8 cellular contexts compared by ENCODE assay signal in genomic region chr16:67883872-67884261, GRCh38. TPM values are rescaled to one million over a fixed set of nuclear protein-coding genes. Genes with fewer than 3 reads are reported as not detected.
A peak's percentile ranks its signal among the peaks of the same experiment; 100 is the strongest.
DNase-seq lines count a peak whose midpoint lies in the region; ATAC-seq and TF ChIP-seq lines count a peak whose summit lies in the region.

No MANE protein-coding gene starts in this region.

- 58% methylated on average over 11 of the region's 11 CpGs for WGBS in aorta, 2 donors

- intact Hi-C loops in aorta (cut with DNase I): loop anchor here (1.0 to 5.0 kb wide), 3 partner anchors 42 to 44 kb away; partner anchors contain the start of gene THAP11 (in 1 of the 2)

- no peaks in the 10 kb centered on the region for H3K27me3 Mint-ChIP-seq in activated T-helper 17 cell treated with anti-CD3 and anti-CD28 coated beads, Interleukin-2, amount 50 U/mL, for 72 hours

- no peak overlapping the region for H3K4me3 Mint-ChIP-seq in activated T-helper 17 cell treated with anti-CD3 and anti-CD28 coated beads, Interleukin-2, amount 50 U/mL, for 72 hours

- peak; percentile 86 for ATAC-seq in activated T-helper 17 cell treated with anti-CD3 and anti-CD28 coated beads, Interleukin-2, amount 50 U/mL, for 72 hours (replicated peaks)
- ATAC-seq in foreskin keratinocyte: peak; percentile 51
- peak; percentile 62 for ATAC-seq in aorta (ENCODE audit: low FRiP score)
- ATAC-seq in HG02759 (IDR thresholded peaks at IDR 0.05; ENCODE audit: unreplicated experiment): no peak

- peak; percentile 18 for DNase-seq in SIG-M5 treated with dmso at 0.1 percent for 504 hours (lab: John Stamatoyannopoulos, UW; ENCODE audit: unreplicated experiment)
- DNase-seq in SIG-M5 (lab: John Stamatoyannopoulos, UW): no peak
- DNase-seq in OCI-M1 (lab: John Stamatoyannopoulos, UW): peak; percentile 62
- DNase-seq in foreskin keratinocyte: no peak
- DNase-seq in renal cortical epithelial cell (ENCODE audit: low read depth): peak; percentile 21
- DNase-seq in aorta: peak; percentile 70 to 89

- H3K27me3 ChIP-seq in foreskin keratinocyte (no peaks in the 10 kb centered on the region), aorta (ENCODE audit: control insufficient read depth in 1 of 2, insufficient read depth in 2 of 2, low read length in 1 of 2) (no peaks in the 10 kb centered on the region)

- peaks cover 0 to 12% of the 10 kb centered on the region in 2 donors for H3K36me3 ChIP-seq in aorta (ENCODE audit: control insufficient read depth in 1 of 2, insufficient read depth in 2 of 2, low read length in 1 of 2)

- H3K27ac Mint-ChIP-seq in activated T-helper 17 cell treated with anti-CD3 and anti-CD28 coated beads, Interleukin-2, amount 50 U/mL, for 72 hours: no peak overlapping the region

- H3K4me1 Mint-ChIP-seq in activated T-helper 17 cell treated with anti-CD3 and anti-CD28 coated beads, Interleukin-2, amount 50 U/mL, for 72 hours: no peaks in the 10 kb centered on the region

- H3K4me1 ChIP-seq in foreskin keratinocyte: no peaks in the 10 kb centered on the region
- H3K4me1 ChIP-seq in aorta (ENCODE audit: control insufficient read depth in 1 of 2, insufficient read depth in 2 of 2, low read length in 2 of 2): no peaks in the 10 kb centered on the region

- TF ChIP-seq CTCF in foreskin keratinocyte (conservative IDR thresholded peaks at IDR 0.05): peak; percentile 88

- peaks cover 60% of the 10 kb centered on the region for H3K36me3 Mint-ChIP-seq in activated T-helper 17 cell treated with anti-CD3 and anti-CD28 coated beads, Interleukin-2, amount 50 U/mL, for 72 hours (ENCODE audit: low read depth)

- H3K9me3 ChIP-seq in aorta (ENCODE audit: control insufficient read depth, low read length): no peaks in the 10 kb centered on the region

- no peaks in the 10 kb centered on the region for H3K9me3 Mint-ChIP-seq in activated T-helper 17 cell treated with anti-CD3 and anti-CD28 coated beads, Interleukin-2, amount 50 U/mL, for 72 hours

- H3K27ac ChIP-seq in foreskin keratinocyte (no peak overlapping the region), aorta (ENCODE audit: low read depth in 1 of 2, low read length in 2 of 2) (peak overlapping the region in 1 of 2 donors; percentile 6)

- H3K4me3 ChIP-seq in aorta (ENCODE audit: low read length in 2 of 2): no peak overlapping the region

RNA-seq across cellular contexts. Expression of gene NRN1L, which starts 0.8 kb away (rescaled TPM):
- 1 to 10 TPM in 1 of 2 donors, not detected in 1; 1.2 TPM for total RNA-seq in activated T-helper 17 cell treated with anti-CD3 and anti-CD28 coated beads, Interleukin-2, amount 50 U/mL, for 72 hours
- total RNA-seq in foreskin keratinocyte: not detected in 2 replicates
- 0.11 TPM in 1 of 2 replicates, not detected in the other for polyA plus RNA-seq in foreskin keratinocyte
- total RNA-seq in renal cortical epithelial cell: not detected in 2 replicates
- 1 to 10 TPM in 1 of 2 donors, not detected in 1; 2.1 TPM for total RNA-seq in aorta
- polyA plus RNA-seq in aorta: 1 to 10 TPM; 1.5 to 3.2 TPM

RNA-seq across cellular contexts. Expression of gene PSKH1, which starts 9.2 kb away (rescaled TPM):
- 10 to 100 TPM in 1 of 2 donors, 1 to 10 TPM in 1; 7.5 to 11.8 TPM for total RNA-seq in activated T-helper 17 cell treated with anti-CD3 and anti-CD28 coated beads, Interleukin-2, amount 50 U/mL, for 72 hours
- 12.8 TPM in 2 replicates for total RNA-seq in foreskin keratinocyte
- 12.9 and 13.0 TPM in 2 replicates for polyA plus RNA-seq in foreskin keratinocyte
- total RNA-seq in renal cortical epithelial cell: 14.8 and 39.7 TPM in 2 replicates
- 10 to 100 TPM; 29.6 to 30.4 TPM for total RNA-seq in aorta
- polyA plus RNA-seq in aorta: 10 to 100 TPM; 15.2 to 16.2 TPM

RNA-seq across cellular contexts. Expression of gene EDC4, which starts 11.0 kb away (rescaled TPM):
- total RNA-seq in activated T-helper 17 cell treated with anti-CD3 and anti-CD28 coated beads, Interleukin-2, amount 50 U/mL, for 72 hours: 100 to 1,000 TPM; 101 to 137 TPM
- 52.4 and 53.6 TPM in 2 replicates for total RNA-seq in foreskin keratinocyte
- polyA plus RNA-seq in foreskin keratinocyte: 34.1 and 39.6 TPM in 2 replicates
- total RNA-seq in renal cortical epithelial cell: 48.4 and 62.9 TPM in 2 replicates
- 10 to 100 TPM; 46.9 to 53.2 TPM for total RNA-seq in aorta
- polyA plus RNA-seq in aorta: 10 to 100 TPM; 14.4 to 66.4 TPM

RNA-seq across cellular contexts. Expression of gene CENPT, which starts 36.4 kb away (rescaled TPM):
- 10 to 100 TPM; 61.4 to 64.2 TPM for total RNA-seq in activated T-helper 17 cell treated with anti-CD3 and anti-CD28 coated beads, Interleukin-2, amount 50 U/mL, for 72 hours
- total RNA-seq in foreskin keratinocyte (30.5 and 36.1 TPM in 2 replicates), renal cortical epithelial cell (34.7 and 37.2 TPM in 2 replicates), aorta (10 to 100 TPM; 39.8 to 57.9 TPM)
- polyA plus RNA-seq in foreskin keratinocyte (36.7 and 37.5 TPM in 2 replicates), aorta (100 to 1,000 TPM in 1 of 2 donors, 10 to 100 TPM in 1; 28.3 to 168 TPM)

RNA-seq across cellular contexts. Expression of gene NUTF2, which starts 37.1 kb away (rescaled TPM):
- 100 to 1,000 TPM in 1 of 2 donors, 10 to 100 TPM in 1; 82.9 to 175 TPM for total RNA-seq in activated T-helper 17 cell treated with anti-CD3 and anti-CD28 coated beads, Interleukin-2, amount 50 U/mL, for 72 hours
- 218 and 225 TPM in 2 replicates for total RNA-seq in foreskin keratinocyte
- polyA plus RNA-seq in foreskin keratinocyte: 257 and 263 TPM in 2 replicates
- 204 and 241 TPM in 2 replicates for total RNA-seq in renal cortical epithelial cell
- total RNA-seq in aorta: 10 to 100 TPM; 80.7 to 88.2 TPM
- polyA plus RNA-seq in aorta: 100 to 1,000 TPM in 1 of 2 donors, 10 to 100 TPM in 1; 95.4 to 130 TPM

Comparison
In these comparisons a context has a peak if more than half of its experiments do, and no peak if none do; other contexts are left out.
1. DNase-seq: peak in SIG-M5 treated with dmso at 0.1 percent for 504 hours (single experiment), OCI-M1 (single experiment), renal cortical epithelial cell (single experiment) and aorta (2 of 2); none in SIG-M5 (single experiment) and foreskin keratinocyte (0 of 2).